In genomic region chr5:35852084-35852734, GRCh38 we compare ENCODE assay signal across 8 cellular contexts. TPM values are rescaled to one million over a fixed set of nuclear protein-coding genes. Genes with fewer than 3 reads are reported as not detected.
DNase-seq lines count a peak whose midpoint lies in the region; ATAC-seq and TF ChIP-seq lines count a peak whose summit lies in the region.

No MANE protein-coding gene starts in this region.

- H3K27ac Mint-ChIP-seq in neural progenitor cell, result no peak overlapping the region

- no peak overlapping the region for H2BK12ac ChIP-seq in trophoblast cell (ENCODE audit: low read length)

- H2BK120ac ChIP-seq in trophoblast cell (ENCODE audit: insufficient read depth, low read length, poor library complexity), result no peak overlapping the region

- H3K4me3 Mint-ChIP-seq in neural progenitor cell, result no peak overlapping the region

- H4K20me1 ChIP-seq in DND-41 (ENCODE audit: insufficient read depth, low read length) (no peaks in the 10 kb centered on the region), neural progenitor cell (ENCODE audit: low read depth) (no peaks in the 10 kb centered on the region)

- H3K27me3 Mint-ChIP-seq in neural progenitor cell (ENCODE audit: insufficient read depth, low read depth), result peaks cover 3% of the 10 kb centered on the region

- TF ChIP-seq CTCF in DND-41 (IDR thresholded peaks at IDR 0.05; ENCODE audit: borderline replicate concordance, extremely low read depth, low read length, poor library complexity, severe bottlenecking) (no peak), RWPE1 (conservative IDR thresholded peaks at IDR 0.05; ENCODE audit: low read depth) (no peak), neural progenitor cell (IDR thresholded peaks at IDR 0.05) (no peak)

- H3K23ac ChIP-seq in trophoblast cell (ENCODE audit: low read length), result no peak overlapping the region

- H4K91ac ChIP-seq in trophoblast cell (ENCODE audit: low read depth, low read length), result no peak overlapping the region

- H3K4me1 Mint-ChIP-seq in neural progenitor cell, result no peaks in the 10 kb centered on the region

- ATAC-seq in DND-41 (ENCODE audit: insufficient read depth, low read depth) (no peak), HG02571 (IDR thresholded peaks at IDR 0.05; ENCODE audit: unreplicated experiment) (peak; percentile 48)

- H3K36me3 ChIP-seq in DND-41 (ENCODE audit: insufficient read depth, low read length), result no peaks in the 10 kb centered on the region
- H3K36me3 ChIP-seq in trophoblast cell (ENCODE audit: control insufficient read depth in 1 of 2, insufficient read depth in 2 of 2, low read length in 2 of 2), result no peaks in the 10 kb centered on the region
- no peaks in the 10 kb centered on the region for H3K36me3 ChIP-seq in neural progenitor cell

- H3F3A ChIP-seq in neural progenitor cell (ENCODE audit: low read depth), result no peaks in the 10 kb centered on the region

- no peak overlapping the region for H3K18ac ChIP-seq in trophoblast cell (ENCODE audit: low read length)

- no peak overlapping the region for H2AK5ac ChIP-seq in trophoblast cell (ENCODE audit: low read length)

- POLR2A ChIA-PET in RWPE1 (lab: Yijun Ruan, JAX; ENCODE audit: low non-redundant PET), result no interaction called here

- no peaks in the 10 kb centered on the region for H3K36me3 Mint-ChIP-seq in neural progenitor cell

- CTCF ChIA-PET in RWPE1 (lab: Yijun Ruan, JAX), result no interaction called here

- H3K79me2 ChIP-seq in DND-41 (ENCODE audit: insufficient read depth, low read length) (peaks cover 21% of the 10 kb centered on the region), trophoblast cell (ENCODE audit: control insufficient read depth, insufficient read depth, low read length, poor library complexity) (no peaks in the 10 kb centered on the region), neural progenitor cell (ENCODE audit: low read depth) (no peaks in the 10 kb centered on the region)

- peak overlapping the region; percentile 27; the same call in 1 of the 2 replicates for H2AFZ ChIP-seq in DND-41 (ENCODE audit: low read depth, low read length)
- H2AFZ ChIP-seq in trophoblast cell (ENCODE audit: insufficient read depth, low read length, poor library complexity), result no peak overlapping the region
- no peak overlapping the region for H2AFZ ChIP-seq in neural progenitor cell (replicated peaks)

- H3K9ac ChIP-seq in DND-41 (ENCODE audit: low read depth, low read length) (no peak overlapping the region), trophoblast cell (ENCODE audit: low read length) (no peak overlapping the region), neural progenitor cell (no peak overlapping the region)

- H3K4me2 ChIP-seq in DND-41 (ENCODE audit: insufficient read depth, low read length) (no peak overlapping the region), trophoblast cell (ENCODE audit: low read length) (no peak overlapping the region), neural progenitor cell (no peak overlapping the region)

- no peak overlapping the region for H3K4ac ChIP-seq in trophoblast cell (ENCODE audit: low read depth, low read length)

- no peak overlapping the region for H3K4me3 ChIP-seq in DND-41 (ENCODE audit: low read depth in 1 of 2, low read length in 2 of 2)
- H3K4me3 ChIP-seq in trophoblast cell (ENCODE audit: low read depth, low read length), result no peak overlapping the region
- no peak overlapping the region for H3K4me3 ChIP-seq in neural progenitor cell

- no peaks in the 10 kb centered on the region for H3K79me1 ChIP-seq in trophoblast cell (ENCODE audit: low read length)

- DNase-seq in DND-41 (peak; percentile 34), T-helper 22 cell (ENCODE audit: low read depth) (peak; percentile 39), kidney tubule cell (ENCODE audit: low spot score) (peak; percentile 22), RWPE1 (ENCODE audit: low spot score) (no peak), DMS79 (lab: John Stamatoyannopoulos, UW) (no peak), trophoblast cell (no peak), neural progenitor cell (ENCODE audit: low spot score) (no peak)

- H4K8ac ChIP-seq in trophoblast cell (ENCODE audit: low read depth, low read length), result no peak overlapping the region

- H3K27me3 ChIP-seq in DND-41 (ENCODE audit: insufficient read depth, low read length, poor library complexity) (no peaks in the 10 kb centered on the region), trophoblast cell (ENCODE audit: insufficient read depth, low read length) (no peaks in the 10 kb centered on the region), neural progenitor cell (no peaks in the 10 kb centered on the region)

- H4K12ac ChIP-seq in trophoblast cell (ENCODE audit: low read depth, low read length), result no peak overlapping the region

- H3K9me3 Mint-ChIP-seq in neural progenitor cell, result peaks cover 4% of the 10 kb centered on the region

- WGBS in trophoblast cell (ENCODE audit: extremely low coverage, insufficient coverage, insufficient read length), result no CpG with 5 or more reads among the region's 8 CpGs

- H3K14ac ChIP-seq in trophoblast cell (ENCODE audit: low read length), result no peak overlapping the region

- H3K4me1 ChIP-seq in DND-41 (ENCODE audit: insufficient read depth, low read length), result peaks cover 72% of the 10 kb centered on the region
- no peaks in the 10 kb centered on the region for H3K4me1 ChIP-seq in trophoblast cell (ENCODE audit: control insufficient read depth in 1 of 2, insufficient read depth in 2 of 2, low read length in 2 of 2)
- H3K4me1 ChIP-seq in neural progenitor cell, result no peaks in the 10 kb centered on the region

- H3K27ac ChIP-seq in DND-41 (ENCODE audit: low read length) (peak overlapping the region; percentile 46), RWPE1 (no peak overlapping the region), trophoblast cell (ENCODE audit: low read depth, low read length) (no peak overlapping the region), neural progenitor cell (no peak overlapping the region)

- no peak overlapping the region for H2BK5ac ChIP-seq in trophoblast cell (ENCODE audit: low read depth, low read length, poor library complexity)

- peaks cover 8% of the 10 kb centered on the region for H3K9me3 ChIP-seq in DND-41 (ENCODE audit: insufficient read depth, low read length, severe bottlenecking)
- peaks cover 3% of the 10 kb centered on the region for H3K9me3 ChIP-seq in trophoblast cell (ENCODE audit: insufficient read depth, low read depth, low read length)
- no peaks in the 10 kb centered on the region for H3K9me3 ChIP-seq in neural progenitor cell (ENCODE audit: low read depth)

RNA-seq across cellular contexts. Expression of gene IL7R, which starts 4.5 kb away (rescaled TPM):
- polyA plus RNA-seq in trophoblast cell (2013), result 0.64 TPM in 2 replicates
- total RNA-seq in neural progenitor cell (ENCODE audit: low replicate concordance), result not detected in 2 replicates

Comparison
In these comparisons a context has a peak if more than half of its experiments do, and no peak if none do; other contexts are left out.
1. DNase-seq: peak in DND-41 (single experiment), T-helper 22 cell (single experiment) and kidney tubule cell (single experiment); none in RWPE1 (single experiment), DMS79 (single experiment), trophoblast cell (0 of 2) and neural progenitor cell (single experiment).